In the genomic region with DNA sequence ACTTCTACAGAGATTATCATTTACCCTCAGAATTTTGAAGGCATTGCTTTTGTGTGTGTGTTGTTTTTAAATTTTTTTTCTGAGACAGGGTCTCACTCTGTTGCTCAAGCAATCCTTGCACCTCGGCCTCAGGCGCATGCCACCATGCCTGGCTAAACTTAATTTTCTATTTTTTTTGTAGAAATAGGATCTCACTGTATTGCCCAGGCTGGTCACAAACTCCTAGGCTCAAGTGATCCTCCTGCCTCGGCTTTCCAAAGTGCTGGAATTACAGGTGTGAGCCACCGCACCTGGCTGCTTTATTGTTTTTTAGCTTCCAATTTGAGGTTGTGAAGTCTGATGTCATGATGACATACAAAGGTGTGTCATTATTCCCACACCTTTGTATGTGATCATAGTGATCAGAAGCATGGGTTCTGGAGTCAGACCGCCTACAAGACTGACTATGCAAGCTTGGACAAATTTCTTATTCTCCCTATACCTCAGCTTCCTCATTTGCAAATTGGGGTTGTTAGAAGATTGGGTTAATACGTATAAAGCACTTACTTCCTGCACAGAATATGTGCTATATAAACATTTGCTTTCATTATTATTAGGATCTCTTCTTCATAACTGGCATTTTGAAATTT, we compare ENCODE assay signal across 1 cellular context.
TF ChIP-seq lines count a peak whose summit lies in the region.

No MANE protein-coding gene starts in this region.

TF ChIP-seq in GM12878, 131 proteins besides CTCF, POLR2A, EP300 and RAD21:
- TF ChIP-seq, protein P1, sequence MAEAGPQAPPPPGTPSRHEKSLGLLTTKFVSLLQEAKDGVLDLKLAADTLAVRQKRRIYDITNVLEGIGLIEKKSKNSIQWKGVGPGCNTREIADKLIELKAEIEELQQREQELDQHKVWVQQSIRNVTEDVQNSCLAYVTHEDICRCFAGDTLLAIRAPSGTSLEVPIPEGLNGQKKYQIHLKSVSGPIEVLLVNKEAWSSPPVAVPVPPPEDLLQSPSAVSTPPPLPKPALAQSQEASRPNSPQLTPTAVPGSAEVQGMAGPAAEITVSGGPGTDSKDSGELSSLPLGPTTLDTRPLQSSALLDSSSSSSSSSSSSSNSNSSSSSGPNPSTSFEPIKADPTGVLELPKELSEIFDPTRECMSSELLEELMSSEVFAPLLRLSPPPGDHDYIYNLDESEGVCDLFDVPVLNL (IDR thresholded peaks at IDR 0.05; ENCODE audit: low read depth, low read length), result no peak
- TF ChIP-seq TCF7 (IDR thresholded peaks at IDR 0.05; ENCODE audit: borderline replicate concordance) (no peak), SP1 (IDR thresholded peaks at IDR 0.05; ENCODE audit: low read depth, low read length) (no peak), ZNF217 (IDR thresholded peaks at IDR 0.05) (no peak), IKZF1 (conservative IDR thresholded peaks at IDR 0.05) (0 out of 2 replicates have a peak, but pooled peaks have one; percentile 21), CBX3 (IDR thresholded peaks at IDR 0.05; ENCODE audit: borderline replicate concordance, low read depth) (no peak), CHD4 (IDR thresholded peaks at IDR 0.05) (no peak), NFIC (IDR thresholded peaks at IDR 0.05; ENCODE audit: low read depth, low read length) (no peak), ETV6 (conservative IDR thresholded peaks at IDR 0.05 in 1 of 2, IDR thresholded peaks at IDR 0.05 in 1 of 2; ENCODE audit: borderline replicate concordance in 1 of 2, low read depth in 1 of 2) (no peak), SPI1 (IDR thresholded peaks at IDR 0.05; ENCODE audit: borderline replicate concordance, insufficient read depth, low read depth, low read length) (no peak; the same call in 1 of the 2 replicates), SREBF1 (IDR thresholded peaks at IDR 0.05; ENCODE audit: low read length) (no peak), TCF3 (IDR thresholded peaks at IDR 0.05; ENCODE audit: borderline replicate concordance, insufficient read depth, low read depth, low read length) (no peak), CREB1 (IDR thresholded peaks at IDR 0.05; ENCODE audit: low read depth) (peak; percentile 86), IKZF2 (IDR thresholded peaks at IDR 0.05) (peak in 1 of 2 experiments; percentile 20; a peak in 1 of 4 replicates), POLR2AphosphoS2 (IDR thresholded peaks at IDR 0.05; ENCODE audit: low read depth, low read length) (no peak)
- TF ChIP-seq, protein P2, sequence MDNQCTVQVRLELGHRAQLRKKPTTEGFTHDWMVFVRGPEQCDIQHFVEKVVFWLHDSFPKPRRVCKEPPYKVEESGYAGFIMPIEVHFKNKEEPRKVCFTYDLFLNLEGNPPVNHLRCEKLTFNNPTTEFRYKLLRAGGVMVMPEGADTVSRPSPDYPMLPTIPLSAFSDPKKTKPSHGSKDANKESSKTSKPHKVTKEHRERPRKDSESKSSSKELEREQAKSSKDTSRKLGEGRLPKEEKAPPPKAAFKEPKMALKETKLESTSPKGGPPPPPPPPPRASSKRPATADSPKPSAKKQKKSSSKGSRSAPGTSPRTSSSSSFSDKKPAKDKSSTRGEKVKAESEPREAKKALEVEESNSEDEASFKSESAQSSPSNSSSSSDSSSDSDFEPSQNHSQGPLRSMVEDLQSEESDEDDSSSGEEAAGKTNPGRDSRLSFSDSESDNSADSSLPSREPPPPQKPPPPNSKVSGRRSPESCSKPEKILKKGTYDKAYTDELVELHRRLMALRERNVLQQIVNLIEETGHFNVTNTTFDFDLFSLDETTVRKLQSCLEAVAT (IDR thresholded peaks at IDR 0.05), result no peak
- TF ChIP-seq, protein P3, sequence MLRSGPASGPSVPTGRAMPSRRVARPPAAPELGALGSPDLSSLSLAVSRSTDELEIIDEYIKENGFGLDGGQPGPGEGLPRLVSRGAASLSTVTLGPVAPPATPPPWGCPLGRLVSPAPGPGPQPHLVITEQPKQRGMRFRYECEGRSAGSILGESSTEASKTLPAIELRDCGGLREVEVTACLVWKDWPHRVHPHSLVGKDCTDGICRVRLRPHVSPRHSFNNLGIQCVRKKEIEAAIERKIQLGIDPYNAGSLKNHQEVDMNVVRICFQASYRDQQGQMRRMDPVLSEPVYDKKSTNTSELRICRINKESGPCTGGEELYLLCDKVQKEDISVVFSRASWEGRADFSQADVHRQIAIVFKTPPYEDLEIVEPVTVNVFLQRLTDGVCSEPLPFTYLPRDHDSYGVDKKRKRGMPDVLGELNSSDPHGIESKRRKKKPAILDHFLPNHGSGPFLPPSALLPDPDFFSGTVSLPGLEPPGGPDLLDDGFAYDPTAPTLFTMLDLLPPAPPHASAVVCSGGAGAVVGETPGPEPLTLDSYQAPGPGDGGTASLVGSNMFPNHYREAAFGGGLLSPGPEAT (IDR thresholded peaks at IDR 0.05; ENCODE audit: low read depth), result no peak
